Comparison of ENCODE assay signal across 8 cellular contexts in genomic region chr2:201642086-201642578, GRCh38. TPM values are rescaled to one million over a fixed set of nuclear protein-coding genes. Genes with fewer than 3 reads are reported as not detected.
A peak's percentile ranks its signal among the peaks of the same experiment; 100 is the strongest.
DNase-seq lines count a peak whose midpoint lies in the region; ATAC-seq and TF ChIP-seq lines count a peak whose summit lies in the region.

No MANE protein-coding gene starts in this region.

- CTCF ChIA-PET in activated CD4-positive, alpha-beta T cell treated with anti-CD3 and anti-CD28 coated beads for 36 hours (lab: Charles Lee) = interaction anchor here (0.6 to 0.8 kb wide), 3 partner anchors 144 to 1381 kb away, joined by 3 read pairs; partner anchors contain the start of gene STRADB

- DNase-seq in activated CD4-positive, alpha-beta T cell treated with anti-CD3 and anti-CD28 coated beads for 36 hours = no peak
- no peak for DNase-seq in activated CD4-positive, alpha-beta T cell treated with anti-CD3 and anti-CD28 coated beads, Interleukin-2, amount 50 U/mL, for 4 hours
- DNase-seq in NCI-H510A treated with DMSO at 0.1 percent for 48 hours (lab: John Stamatoyannopoulos, UW) (peak; percentile 68), cardiac fibroblast (ENCODE audit: low read depth in 2 of 2) (no peak), lung (ENCODE audit: low spot score) (no peak), NCI-H1930 (lab: John Stamatoyannopoulos, UW) (no peak)

- WGBS in lung, 2 donors = 0 to 1% methylated on average over 16 of the region's 16 CpGs
- under 1% methylated on average over 16 of the region's 16 CpGs for WGBS in urinary bladder

- H3K27ac Mint-ChIP-seq in activated CD4-positive, alpha-beta T cell treated with anti-CD3 and anti-CD28 coated beads for 36 hours = peak overlapping the region; percentile 84

- H3K4me3 ChIP-seq in cardiac fibroblast (replicated peaks in 1 of 2; ENCODE audit: low read depth in 2 of 2, low read length in 2 of 2) (peak overlapping the region; percentile 91 to 98), lung (peak overlapping the region; percentile 57), urinary bladder (ENCODE audit: low read depth, low read length) (peak overlapping the region; percentile 59)

- H3K27ac ChIP-seq in lung (ENCODE audit: low read depth in 1 of 2, low read length in 1 of 2) (peak overlapping the region; percentile 87 to 93), urinary bladder (ENCODE audit: low read depth) (peak overlapping the region; percentile 85)

- no peaks in the 10 kb centered on the region for H3K27me3 ChIP-seq in lung (ENCODE audit: control insufficient read depth, insufficient read depth)

- no peaks in the 10 kb centered on the region for H3K27me3 Mint-ChIP-seq in activated CD4-positive, alpha-beta T cell treated with anti-CD3 and anti-CD28 coated beads for 36 hours

- H3K4me1 Mint-ChIP-seq in activated CD4-positive, alpha-beta T cell treated with anti-CD3 and anti-CD28 coated beads for 36 hours = peaks cover 9% of the 10 kb centered on the region

- POLR2A ChIA-PET in activated CD4-positive, alpha-beta T cell treated with anti-CD3 and anti-CD28 coated beads for 36 hours (lab: Charles Lee) = interaction anchor here (0.6 kb wide), 1 partner anchor 189 kb away, joined by 4 read pairs; no protein-coding TSS in a partner anchor

- peak overlapping the region; percentile 79 for H3K4me3 Mint-ChIP-seq in activated CD4-positive, alpha-beta T cell treated with anti-CD3 and anti-CD28 coated beads for 36 hours

- H3K9me3 ChIP-seq in lung (ENCODE audit: control insufficient read depth in 2 of 2, insufficient read depth in 1 of 2, low read length in 1 of 2) = no peaks in the 10 kb centered on the region

- peaks cover 0 to 6% of the 10 kb centered on the region in 2 donors for H3K36me3 ChIP-seq in lung (ENCODE audit: control insufficient read depth in 2 of 2, insufficient read depth in 2 of 2, low read length in 2 of 2)
- no peaks in the 10 kb centered on the region for H3K36me3 ChIP-seq in urinary bladder (ENCODE audit: insufficient read depth)

- peak; percentile 37 for ATAC-seq in activated CD4-positive, alpha-beta T cell treated with anti-CD3 and anti-CD28 coated beads for 36 hours
- ATAC-seq in HG02938 (IDR thresholded peaks at IDR 0.05; ENCODE audit: unreplicated experiment) (peak; percentile 36), lung (ENCODE audit: insufficient read depth, low FRiP score) (peak; percentile 47)

- intact Hi-C loops in activated CD4-positive, alpha-beta T cell treated with anti-CD3 and anti-CD28 coated beads for 36 hours (cut with DNase I, micrococcal nuclease) = loop anchor here (1.0 to 10.0 kb wide), 14 partner anchors 139 to 1375 kb away; partner anchors contain the start of genes STRADB (in 2 of the 2), TRAK2 (in 2 of the 2), ALS2 (in 1 of the 2) and BMPR2 (in 1 of the 2)

- TF ChIP-seq CTCF in cardiac fibroblast (IDR thresholded peaks at IDR 0.05; ENCODE audit: low read depth, low read length) (no peak), lung (IDR thresholded peaks at IDR 0.05; ENCODE audit: control extremely low read depth, extremely low read depth) (no peak)

- no peaks in the 10 kb centered on the region for H3K9me3 Mint-ChIP-seq in activated CD4-positive, alpha-beta T cell treated with anti-CD3 and anti-CD28 coated beads for 36 hours (ENCODE audit: low read depth)

- peaks cover 0 to 5% of the 10 kb centered on the region in 2 donors for H3K4me1 ChIP-seq in lung (ENCODE audit: control insufficient read depth in 2 of 2, insufficient read depth in 2 of 2, low read length in 2 of 2)
- H3K4me1 ChIP-seq in urinary bladder (ENCODE audit: insufficient read depth) = no peaks in the 10 kb centered on the region

- H3K36me3 Mint-ChIP-seq in activated CD4-positive, alpha-beta T cell treated with anti-CD3 and anti-CD28 coated beads for 36 hours (ENCODE audit: low read depth) = no peaks in the 10 kb centered on the region

RNA-seq across cellular contexts. Expression of gene TMEM237, which starts 1.2 kb away (rescaled TPM):
- total RNA-seq in activated CD4-positive, alpha-beta T cell treated with anti-CD3 and anti-CD28 coated beads for 36 hours = 10 to 100 TPM; 11.5 to 12.5 TPM
- 10 to 100 TPM; 15.4 to 27.5 TPM for total RNA-seq in lung
- 1 to 10 TPM; 7.0 to 7.7 TPM for polyA plus RNA-seq in lung
- total RNA-seq in urinary bladder = 56.5 TPM
- 16.6 TPM for polyA plus RNA-seq in urinary bladder

RNA-seq across cellular contexts. Expression of gene MPP4, which starts 56.3 kb away (rescaled TPM):
- not detected for total RNA-seq in activated CD4-positive, alpha-beta T cell treated with anti-CD3 and anti-CD28 coated beads for 36 hours
- total RNA-seq in lung (under 1 TPM in 1 of 2 donors, not detected in 1; 0.15 TPM), urinary bladder (0.69 TPM)
- polyA plus RNA-seq in lung (under 1 TPM; 0.08 to 0.22 TPM), urinary bladder (0.10 TPM)
